In genomic region chr5:132431682-132432081, GRCh38 we compare ENCODE assay signal across 1 cellular context.
TF ChIP-seq lines count a peak whose summit lies in the region.

No MANE protein-coding gene starts in this region.

TF ChIP-seq in IMR-90, 13 proteins besides CTCF, POLR2A, EP300 and RAD21 (continued from another document):
- no peak for TF ChIP-seq ELK1 (IDR thresholded peaks at IDR 0.05; ENCODE audit: borderline replicate concordance, low read depth, low read length)
- TF ChIP-seq BHLHE40 (IDR thresholded peaks at IDR 0.05; ENCODE audit: low read depth, low read length), result no peak
- TF ChIP-seq RCOR1 (IDR thresholded peaks at IDR 0.05; ENCODE audit: insufficient replicate concordance, low read length), result no peak
- TF ChIP-seq RFX5 (IDR thresholded peaks at IDR 0.05; ENCODE audit: low read depth, low read length), result no peak
- no peak for TF ChIP-seq CHD1 (IDR thresholded peaks at IDR 0.05; ENCODE audit: low read depth, low read length)
- TF ChIP-seq MAFK (IDR thresholded peaks at IDR 0.05; ENCODE audit: low read depth, low read length), result no peak
- no peak for TF ChIP-seq CEBPB (IDR thresholded peaks at IDR 0.05; ENCODE audit: low read depth, low read length)
